In the genomic region with DNA sequence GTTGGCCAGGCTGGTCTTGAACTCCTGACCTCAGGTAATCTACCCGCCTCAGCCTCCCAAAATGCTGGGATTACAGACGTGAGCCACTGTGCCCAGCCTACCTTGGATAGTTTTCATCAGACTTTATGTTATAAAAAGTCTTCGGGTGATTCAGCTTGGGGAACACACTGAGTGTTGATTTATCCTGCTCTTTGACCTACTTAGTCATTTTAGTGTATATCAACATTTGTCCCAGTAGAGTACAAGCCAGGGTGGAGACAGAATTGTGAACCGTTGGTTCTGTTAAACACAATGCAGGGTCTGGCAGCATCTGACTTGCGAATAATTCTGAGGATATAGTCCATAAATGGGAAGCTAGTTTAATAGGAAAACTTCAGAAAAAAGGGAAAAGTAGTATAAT, we compare ENCODE assay signal across 13 cellular contexts. TPM values are rescaled to one million over a fixed set of nuclear protein-coding genes. Genes with fewer than 3 reads are reported as not detected.
DNase-seq lines count a peak whose midpoint lies in the region; ATAC-seq and TF ChIP-seq lines count a peak whose summit lies in the region.
"Had no signal": no experiment of that assay in that cellular context is flagged by ENCODE, and none has a peak within 500 bp of the region (broad histone marks: within the 10 kb centered on the region; RNA-seq: fewer than 3 reads in every experiment).

No MANE protein-coding gene starts in this region.

- peak overlapping the region; percentile 26 for H3K4me3 Mint-ChIP-seq in Calu3 (ENCODE audit: low read depth, unreplicated experiment)
- H3K4me3 Mint-ChIP-seq in activated T-helper 17 cell treated with anti-CD3 and anti-CD28 coated beads, Interleukin-2, amount 50 U/mL, for 72 hours: no peak overlapping the region
- no peak overlapping the region for H3K4me3 Mint-ChIP-seq in activated naive CD8-positive, alpha-beta T cell treated with anti-CD3 and anti-CD28 coated beads, Interleukin-2, amount 50 U/mL, for 24 hours
- H3K4me3 Mint-ChIP-seq: activated CD4-positive, alpha-beta T cell treated with anti-CD3 and anti-CD28 coated beads, Interleukin-2, amount 10 ng/mL, durations not matched to agents 7 days and 5 days had no signal

- DNase-seq in Calu3: no peak
- DNase-seq in fibroblast of the conjunctiva (ENCODE audit: low read depth): peak; percentile 82
- DNase-seq in skeletal muscle cell (ENCODE audit: low read depth): peak; percentile 73
- DNase-seq in anterior cingulate cortex (lab: John Stamatoyannopoulos, UW): no peak
- no peak for DNase-seq in activated naive CD8-positive, alpha-beta T cell treated with anti-CD3 and anti-CD28 coated beads, Interleukin-2, amount 50 U/mL, for 24 hours
- no peak for DNase-seq in NCI-H146 (lab: John Stamatoyannopoulos, UW)
- no peak for DNase-seq in stimulated activated CD8-positive, alpha-beta memory T cell treated with anti-CD3 and anti-CD28 coated beads, Interleukin-4, amount 100 ng/mL, for 48 hours
- DNase-seq: activated CD4-positive, alpha-beta T cell treated with anti-CD3 and anti-CD28 coated beads, Interleukin-2, amount 10 ng/mL, durations not matched to agents 7 days and 5 days; activated naive CD4-positive, alpha-beta T cell treated with anti-CD3 and anti-CD28 coated beads, Interleukin-2, amount 50 U/mL, for 16 hours; NCI-H2171 treated with DMSO at 0.1 percent for 48 hours had no signal

- H3K36me3 Mint-ChIP-seq in Calu3 (ENCODE audit: insufficient read depth, unreplicated experiment): peaks cover 40% of the 10 kb centered on the region
- peaks cover 98% of the 10 kb centered on the region for H3K36me3 Mint-ChIP-seq in activated T-helper 17 cell treated with anti-CD3 and anti-CD28 coated beads, Interleukin-2, amount 50 U/mL, for 72 hours (ENCODE audit: low read depth)
- H3K36me3 Mint-ChIP-seq in activated naive CD8-positive, alpha-beta T cell treated with anti-CD3 and anti-CD28 coated beads, Interleukin-2, amount 50 U/mL, for 24 hours (ENCODE audit: low read depth): peaks cover 54% of the 10 kb centered on the region

- peak overlapping the region; percentile 71 for H3K27ac Mint-ChIP-seq in Calu3 (ENCODE audit: unreplicated experiment)
- peak overlapping the region; percentile 43 for H3K27ac Mint-ChIP-seq in activated T-helper 17 cell treated with anti-CD3 and anti-CD28 coated beads, Interleukin-2, amount 50 U/mL, for 72 hours
- H3K27ac Mint-ChIP-seq in activated naive CD8-positive, alpha-beta T cell treated with anti-CD3 and anti-CD28 coated beads, Interleukin-2, amount 50 U/mL, for 24 hours: no peak overlapping the region
- H3K27ac Mint-ChIP-seq: activated CD4-positive, alpha-beta T cell treated with anti-CD3 and anti-CD28 coated beads, Interleukin-2, amount 10 ng/mL, durations not matched to agents 7 days and 5 days had no signal

- CTCF ChIA-PET in Calu3 (lab: Charles Lee): no interaction called here

- H3K4me3 ChIP-seq in skeletal muscle cell (ENCODE audit: low read depth, low read length): no peak overlapping the region
- H3K4me3 ChIP-seq: BLaER1 treated with 17β-estradiol and CSF1 and Interleukin-3, amounts not matched to agents 10 nM and 100 nM; SK-N-MC had no signal

- no peaks in the 10 kb centered on the region for H3K27me3 Mint-ChIP-seq in Calu3 (ENCODE audit: unreplicated experiment)
- no peaks in the 10 kb centered on the region for H3K27me3 Mint-ChIP-seq in activated T-helper 17 cell treated with anti-CD3 and anti-CD28 coated beads, Interleukin-2, amount 50 U/mL, for 72 hours
- no peaks in the 10 kb centered on the region for H3K27me3 Mint-ChIP-seq in activated naive CD8-positive, alpha-beta T cell treated with anti-CD3 and anti-CD28 coated beads, Interleukin-2, amount 50 U/mL, for 24 hours
- H3K27me3 Mint-ChIP-seq: activated CD4-positive, alpha-beta T cell treated with anti-CD3 and anti-CD28 coated beads, Interleukin-2, amount 10 ng/mL, durations not matched to agents 7 days and 5 days had no signal

- BruUV-seq in Calu3 (replicated peaks; lab: Mats Ljungman, UMichigan): TSS peak; percentile 51

- no peaks in the 10 kb centered on the region for H3K9me3 Mint-ChIP-seq in Calu3 (ENCODE audit: low read depth, unreplicated experiment)
- no peaks in the 10 kb centered on the region for H3K9me3 Mint-ChIP-seq in activated T-helper 17 cell treated with anti-CD3 and anti-CD28 coated beads, Interleukin-2, amount 50 U/mL, for 72 hours
- no peaks in the 10 kb centered on the region for H3K9me3 Mint-ChIP-seq in activated naive CD8-positive, alpha-beta T cell treated with anti-CD3 and anti-CD28 coated beads, Interleukin-2, amount 50 U/mL, for 24 hours
- H3K9me3 Mint-ChIP-seq: activated CD4-positive, alpha-beta T cell treated with anti-CD3 and anti-CD28 coated beads, Interleukin-2, amount 10 ng/mL, durations not matched to agents 7 days and 5 days had no signal

- intact Hi-C loops in Calu3 (cut with micrococcal nuclease; ENCODE audit: unreplicated experiment): no loop called here

- peaks cover 24% of the 10 kb centered on the region for H3K4me1 Mint-ChIP-seq in Calu3 (ENCODE audit: low read depth, unreplicated experiment)
- no peaks in the 10 kb centered on the region for H3K4me1 Mint-ChIP-seq in activated T-helper 17 cell treated with anti-CD3 and anti-CD28 coated beads, Interleukin-2, amount 50 U/mL, for 72 hours
- H3K4me1 Mint-ChIP-seq in activated naive CD8-positive, alpha-beta T cell treated with anti-CD3 and anti-CD28 coated beads, Interleukin-2, amount 50 U/mL, for 24 hours: no peaks in the 10 kb centered on the region
- H3K4me1 Mint-ChIP-seq: activated CD4-positive, alpha-beta T cell treated with anti-CD3 and anti-CD28 coated beads, Interleukin-2, amount 10 ng/mL, durations not matched to agents 7 days and 5 days had no signal

- no peak for TF ChIP-seq CTCF in Calu3 (IDR thresholded peaks at IDR 0.05; ENCODE audit: unreplicated experiment)

- ATAC-seq in activated T-helper 17 cell treated with anti-CD3 and anti-CD28 coated beads, Interleukin-2, amount 50 U/mL, for 72 hours (replicated peaks): no peak
- ATAC-seq in activated naive CD8-positive, alpha-beta T cell treated with anti-CD3 and anti-CD28 coated beads, Interleukin-2, amount 50 U/mL, for 24 hours: no peak

RNA-seq across cellular contexts. Expression of a gene that starts 39.7 kb away (rescaled TPM):
- total RNA-seq in Calu3 (2022): 27.3 and 31.1 TPM in 2 replicates
- 10 to 100 TPM; 32.0 to 56.5 TPM for total RNA-seq in activated T-helper 17 cell treated with anti-CD3 and anti-CD28 coated beads, Interleukin-2, amount 50 U/mL, for 72 hours

Comparison
In these comparisons a context has a peak if more than half of its experiments do, and no peak if none do; other contexts are left out.
1. DNase-seq: peak in fibroblast of the conjunctiva (single experiment) and skeletal muscle cell (single experiment); none in Calu3 (single experiment), anterior cingulate cortex (0 of 58), activated naive CD8-positive, alpha-beta T cell treated with anti-CD3 and anti-CD28 coated beads, Interleukin-2, amount 50 U/mL, for 24 hours (single experiment), NCI-H146 (single experiment) and stimulated activated CD8-positive, alpha-beta memory T cell treated with anti-CD3 and anti-CD28 coated beads, Interleukin-4, amount 100 ng/mL, for 48 hours (single experiment).